ENCODE assay signal across 1 cellular context in the genomic region with DNA sequence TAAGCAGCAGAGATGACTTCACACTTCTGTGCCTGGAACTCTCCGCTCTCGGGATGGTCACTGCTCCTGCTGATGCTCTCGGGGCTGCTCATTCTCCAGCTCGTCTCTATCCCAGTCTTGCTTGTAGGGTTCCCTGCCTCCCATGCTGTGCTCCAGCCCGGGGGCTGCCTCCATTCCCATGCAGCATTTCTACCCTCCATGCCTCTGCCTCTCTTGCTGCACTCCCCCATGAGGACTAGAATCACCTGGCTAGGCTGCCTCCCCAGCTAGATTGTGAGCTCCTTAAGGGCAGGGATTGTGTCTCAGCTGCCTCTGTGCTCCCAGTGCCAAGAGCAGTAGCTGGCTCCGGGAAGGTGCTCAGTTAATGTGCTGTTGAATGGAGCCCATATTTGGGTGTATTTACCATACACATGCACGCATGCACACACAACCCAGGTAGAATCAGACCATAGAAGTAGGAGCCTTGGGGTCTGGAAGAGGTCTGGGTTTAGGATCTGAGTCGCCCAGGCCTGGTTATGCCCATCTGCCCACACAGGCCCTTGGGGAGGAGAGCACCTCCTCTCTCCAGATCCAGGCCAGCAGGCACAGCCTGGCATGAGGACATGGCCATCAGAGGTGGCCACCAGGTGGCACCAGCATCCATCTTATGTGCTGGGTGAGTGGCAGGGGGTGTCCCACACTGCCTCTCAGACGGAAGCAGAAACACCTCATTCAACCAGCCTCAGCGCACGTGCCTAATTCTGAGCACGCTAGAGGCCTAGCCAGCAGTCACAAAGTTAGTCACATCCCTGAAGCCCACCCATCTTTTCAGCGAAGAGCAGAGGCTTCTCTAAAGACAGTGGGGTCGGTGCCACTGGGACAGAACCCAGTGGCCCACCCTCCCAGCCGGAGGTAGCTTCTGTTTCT.
TF ChIP-seq lines count a peak whose summit lies in the region.

No MANE protein-coding gene starts in this region.

TF ChIP-seq in HepG2, 621 proteins besides CTCF, POLR2A, EP300 and RAD21 (continued from another document and continues in another):
- TF ChIP-seq, protein P1, sequence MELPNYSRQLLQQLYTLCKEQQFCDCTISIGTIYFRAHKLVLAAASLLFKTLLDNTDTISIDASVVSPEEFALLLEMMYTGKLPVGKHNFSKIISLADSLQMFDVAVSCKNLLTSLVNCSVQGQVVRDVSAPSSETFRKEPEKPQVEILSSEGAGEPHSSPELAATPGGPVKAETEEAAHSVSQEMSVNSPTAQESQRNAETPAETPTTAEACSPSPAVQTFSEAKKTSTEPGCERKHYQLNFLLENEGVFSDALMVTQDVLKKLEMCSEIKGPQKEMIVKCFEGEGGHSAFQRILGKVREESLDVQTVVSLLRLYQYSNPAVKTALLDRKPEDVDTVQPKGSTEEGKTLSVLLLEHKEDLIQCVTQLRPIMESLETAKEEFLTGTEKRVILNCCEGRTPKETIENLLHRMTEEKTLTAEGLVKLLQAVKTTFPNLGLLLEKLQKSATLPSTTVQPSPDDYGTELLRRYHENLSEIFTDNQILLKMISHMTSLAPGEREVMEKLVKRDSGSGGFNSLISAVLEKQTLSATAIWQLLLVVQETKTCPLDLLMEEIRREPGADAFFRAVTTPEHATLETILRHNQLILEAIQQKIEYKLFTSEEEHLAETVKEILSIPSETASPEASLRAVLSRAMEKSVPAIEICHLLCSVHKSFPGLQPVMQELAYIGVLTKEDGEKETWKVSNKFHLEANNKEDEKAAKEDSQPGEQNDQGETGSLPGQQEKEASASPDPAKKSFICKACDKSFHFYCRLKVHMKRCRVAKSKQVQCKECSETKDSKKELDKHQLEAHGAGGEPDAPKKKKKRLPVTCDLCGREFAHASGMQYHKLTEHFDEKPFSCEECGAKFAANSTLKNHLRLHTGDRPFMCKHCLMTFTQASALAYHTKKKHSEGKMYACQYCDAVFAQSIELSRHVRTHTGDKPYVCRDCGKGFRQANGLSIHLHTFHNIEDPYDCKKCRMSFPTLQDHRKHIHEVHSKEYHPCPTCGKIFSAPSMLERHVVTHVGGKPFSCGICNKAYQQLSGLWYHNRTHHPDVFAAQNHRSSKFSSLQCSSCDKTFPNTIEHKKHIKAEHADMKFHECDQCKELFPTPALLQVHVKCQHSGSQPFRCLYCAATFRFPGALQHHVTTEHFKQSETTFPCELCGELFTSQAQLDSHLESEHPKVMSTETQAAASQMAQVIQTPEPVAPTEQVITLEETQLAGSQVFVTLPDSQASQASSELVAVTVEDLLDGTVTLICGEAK (IDR thresholded peaks at IDR 0.05), result no peak
- TF ChIP-seq, protein P1 (CRISPR knock-in tag; IDR thresholded peaks at IDR 0.05), result no peak
- TF ChIP-seq RBM39 (IDR thresholded peaks at IDR 0.05; ENCODE audit: low read depth, low read length, poor library complexity, severe bottlenecking) (no peak), POLR2G (IDR thresholded peaks at IDR 0.05; ENCODE audit: low read depth, low read length) (no peak), ZNF224 (CRISPR knock-in tag; IDR thresholded peaks at IDR 0.05) (no peak), MEIS1 (CRISPR knock-in tag; IDR thresholded peaks at IDR 0.05; ENCODE audit: borderline replicate concordance) (no peak), ESRRA (CRISPR knock-in tag; IDR thresholded peaks at IDR 0.05; ENCODE audit: low read depth) (no peak), ZNF441 (CRISPR knock-in tag; IDR thresholded peaks at IDR 0.05; ENCODE audit: borderline replicate concordance) (no peak), SIN3A (IDR thresholded peaks at IDR 0.05; ENCODE audit: borderline replicate concordance, low read depth, low read length) (no peak), MIER3 (CRISPR knock-in tag; IDR thresholded peaks at IDR 0.05; ENCODE audit: borderline replicate concordance) (no peak; the same call in 1 of the 2 replicates), NFRKB (IDR thresholded peaks at IDR 0.05) (no peak), GATAD2A (CRISPR knock-in tag; IDR thresholded peaks at IDR 0.05) (peak; percentile 53; the same call in 1 of the 2 replicates), ZNF557 (CRISPR knock-in tag; IDR thresholded peaks at IDR 0.05) (no peak), PHF21A (CRISPR knock-in tag; IDR thresholded peaks at IDR 0.05) (no peak), ZNF331 (CRISPR knock-in tag; IDR thresholded peaks at IDR 0.05) (0 out of 2 replicates have a peak, but pooled peaks have one; percentile 13), MTA3 (CRISPR knock-in tag; IDR thresholded peaks at IDR 0.05) (no peak), ELF4 (CRISPR knock-in tag; IDR thresholded peaks at IDR 0.05; ENCODE audit: borderline replicate concordance) (no peak), ZNF143 (CRISPR knock-in tag; IDR thresholded peaks at IDR 0.05) (0 out of 2 replicates have a peak, but pooled peaks have one; percentile 40), MXI1 (IDR thresholded peaks at IDR 0.05; ENCODE audit: borderline replicate concordance, low read depth, low read length) (0 out of 3 replicates have a peak, but pooled peaks have one; percentile 43), MAF1 (CRISPR knock-in tag; IDR thresholded peaks at IDR 0.05; ENCODE audit: borderline replicate concordance) (no peak), ATF7 (IDR thresholded peaks at IDR 0.05) (no peak), ATF7 (CRISPR knock-in tag; IDR thresholded peaks at IDR 0.05) (no peak; the same call in 1 of the 2 replicates)
- TF ChIP-seq, protein P2, sequence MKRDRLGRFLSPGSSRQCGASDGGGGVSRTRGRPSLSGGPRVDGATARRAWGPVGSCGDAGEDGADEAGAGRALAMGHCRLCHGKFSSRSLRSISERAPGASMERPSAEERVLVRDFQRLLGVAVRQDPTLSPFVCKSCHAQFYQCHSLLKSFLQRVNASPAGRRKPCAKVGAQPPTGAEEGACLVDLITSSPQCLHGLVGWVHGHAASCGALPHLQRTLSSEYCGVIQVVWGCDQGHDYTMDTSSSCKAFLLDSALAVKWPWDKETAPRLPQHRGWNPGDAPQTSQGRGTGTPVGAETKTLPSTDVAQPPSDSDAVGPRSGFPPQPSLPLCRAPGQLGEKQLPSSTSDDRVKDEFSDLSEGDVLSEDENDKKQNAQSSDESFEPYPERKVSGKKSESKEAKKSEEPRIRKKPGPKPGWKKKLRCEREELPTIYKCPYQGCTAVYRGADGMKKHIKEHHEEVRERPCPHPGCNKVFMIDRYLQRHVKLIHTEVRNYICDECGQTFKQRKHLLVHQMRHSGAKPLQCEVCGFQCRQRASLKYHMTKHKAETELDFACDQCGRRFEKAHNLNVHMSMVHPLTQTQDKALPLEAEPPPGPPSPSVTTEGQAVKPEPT (CRISPR knock-in tag; IDR thresholded peaks at IDR 0.05; ENCODE audit: low read depth), result no peak
- TF ChIP-seq, protein P3, sequence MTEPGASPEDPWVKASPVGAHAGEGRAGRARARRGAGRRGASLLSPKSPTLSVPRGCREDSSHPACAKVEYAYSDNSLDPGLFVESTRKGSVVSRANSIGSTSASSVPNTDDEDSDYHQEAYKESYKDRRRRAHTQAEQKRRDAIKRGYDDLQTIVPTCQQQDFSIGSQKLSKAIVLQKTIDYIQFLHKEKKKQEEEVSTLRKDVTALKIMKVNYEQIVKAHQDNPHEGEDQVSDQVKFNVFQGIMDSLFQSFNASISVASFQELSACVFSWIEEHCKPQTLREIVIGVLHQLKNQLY (CRISPR knock-in tag; IDR thresholded peaks at IDR 0.05), result no peak
- TF ChIP-seq, protein P4, sequence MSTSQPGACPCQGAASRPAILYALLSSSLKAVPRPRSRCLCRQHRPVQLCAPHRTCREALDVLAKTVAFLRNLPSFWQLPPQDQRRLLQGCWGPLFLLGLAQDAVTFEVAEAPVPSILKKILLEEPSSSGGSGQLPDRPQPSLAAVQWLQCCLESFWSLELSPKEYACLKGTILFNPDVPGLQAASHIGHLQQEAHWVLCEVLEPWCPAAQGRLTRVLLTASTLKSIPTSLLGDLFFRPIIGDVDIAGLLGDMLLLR (CRISPR knock-in tag; IDR thresholded peaks at IDR 0.05), result no peak
- TF ChIP-seq, protein P5, sequence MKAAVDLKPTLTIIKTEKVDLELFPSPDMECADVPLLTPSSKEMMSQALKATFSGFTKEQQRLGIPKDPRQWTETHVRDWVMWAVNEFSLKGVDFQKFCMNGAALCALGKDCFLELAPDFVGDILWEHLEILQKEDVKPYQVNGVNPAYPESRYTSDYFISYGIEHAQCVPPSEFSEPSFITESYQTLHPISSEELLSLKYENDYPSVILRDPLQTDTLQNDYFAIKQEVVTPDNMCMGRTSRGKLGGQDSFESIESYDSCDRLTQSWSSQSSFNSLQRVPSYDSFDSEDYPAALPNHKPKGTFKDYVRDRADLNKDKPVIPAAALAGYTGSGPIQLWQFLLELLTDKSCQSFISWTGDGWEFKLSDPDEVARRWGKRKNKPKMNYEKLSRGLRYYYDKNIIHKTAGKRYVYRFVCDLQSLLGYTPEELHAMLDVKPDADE (CRISPR knock-in tag; IDR thresholded peaks at IDR 0.05), result no peak
- TF ChIP-seq, protein P6, sequence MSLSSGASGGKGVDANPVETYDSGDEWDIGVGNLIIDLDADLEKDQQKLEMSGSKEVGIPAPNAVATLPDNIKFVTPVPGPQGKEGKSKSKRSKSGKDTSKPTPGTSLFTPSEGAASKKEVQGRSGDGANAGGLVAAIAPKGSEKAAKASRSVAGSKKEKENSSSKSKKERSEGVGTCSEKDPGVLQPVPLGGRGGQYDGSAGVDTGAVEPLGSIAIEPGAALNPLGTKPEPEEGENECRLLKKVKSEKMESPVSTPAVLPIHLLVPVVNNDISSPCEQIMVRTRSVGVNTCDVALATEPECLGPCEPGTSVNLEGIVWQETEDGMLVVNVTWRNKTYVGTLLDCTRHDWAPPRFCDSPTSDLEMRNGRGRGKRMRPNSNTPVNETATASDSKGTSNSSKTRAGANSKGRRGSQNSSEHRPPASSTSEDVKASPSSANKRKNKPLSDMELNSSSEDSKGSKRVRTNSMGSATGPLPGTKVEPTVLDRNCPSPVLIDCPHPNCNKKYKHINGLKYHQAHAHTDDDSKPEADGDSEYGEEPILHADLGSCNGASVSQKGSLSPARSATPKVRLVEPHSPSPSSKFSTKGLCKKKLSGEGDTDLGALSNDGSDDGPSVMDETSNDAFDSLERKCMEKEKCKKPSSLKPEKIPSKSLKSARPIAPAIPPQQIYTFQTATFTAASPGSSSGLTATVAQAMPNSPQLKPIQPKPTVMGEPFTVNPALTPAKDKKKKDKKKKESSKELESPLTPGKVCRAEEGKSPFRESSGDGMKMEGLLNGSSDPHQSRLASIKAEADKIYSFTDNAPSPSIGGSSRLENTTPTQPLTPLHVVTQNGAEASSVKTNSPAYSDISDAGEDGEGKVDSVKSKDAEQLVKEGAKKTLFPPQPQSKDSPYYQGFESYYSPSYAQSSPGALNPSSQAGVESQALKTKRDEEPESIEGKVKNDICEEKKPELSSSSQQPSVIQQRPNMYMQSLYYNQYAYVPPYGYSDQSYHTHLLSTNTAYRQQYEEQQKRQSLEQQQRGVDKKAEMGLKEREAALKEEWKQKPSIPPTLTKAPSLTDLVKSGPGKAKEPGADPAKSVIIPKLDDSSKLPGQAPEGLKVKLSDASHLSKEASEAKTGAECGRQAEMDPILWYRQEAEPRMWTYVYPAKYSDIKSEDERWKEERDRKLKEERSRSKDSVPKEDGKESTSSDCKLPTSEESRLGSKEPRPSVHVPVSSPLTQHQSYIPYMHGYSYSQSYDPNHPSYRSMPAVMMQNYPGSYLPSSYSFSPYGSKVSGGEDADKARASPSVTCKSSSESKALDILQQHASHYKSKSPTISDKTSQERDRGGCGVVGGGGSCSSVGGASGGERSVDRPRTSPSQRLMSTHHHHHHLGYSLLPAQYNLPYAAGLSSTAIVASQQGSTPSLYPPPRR (CRISPR knock-in tag; IDR thresholded peaks at IDR 0.05; ENCODE audit: borderline replicate concordance), result no peak
- TF ChIP-seq, protein P7, sequence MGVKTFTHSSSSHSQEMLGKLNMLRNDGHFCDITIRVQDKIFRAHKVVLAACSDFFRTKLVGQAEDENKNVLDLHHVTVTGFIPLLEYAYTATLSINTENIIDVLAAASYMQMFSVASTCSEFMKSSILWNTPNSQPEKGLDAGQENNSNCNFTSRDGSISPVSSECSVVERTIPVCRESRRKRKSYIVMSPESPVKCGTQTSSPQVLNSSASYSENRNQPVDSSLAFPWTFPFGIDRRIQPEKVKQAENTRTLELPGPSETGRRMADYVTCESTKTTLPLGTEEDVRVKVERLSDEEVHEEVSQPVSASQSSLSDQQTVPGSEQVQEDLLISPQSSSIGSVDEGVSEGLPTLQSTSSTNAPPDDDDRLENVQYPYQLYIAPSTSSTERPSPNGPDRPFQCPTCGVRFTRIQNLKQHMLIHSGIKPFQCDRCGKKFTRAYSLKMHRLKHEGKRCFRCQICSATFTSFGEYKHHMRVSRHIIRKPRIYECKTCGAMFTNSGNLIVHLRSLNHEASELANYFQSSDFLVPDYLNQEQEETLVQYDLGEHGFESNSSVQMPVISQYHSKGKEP (CRISPR knock-in tag; IDR thresholded peaks at IDR 0.05), result no peak
